8 cellular contexts compared by ENCODE assay signal in genomic region chr17:18087610-18088491, GRCh38. TPM values are rescaled to one million over a fixed set of nuclear protein-coding genes. Genes with fewer than 3 reads are reported as not detected.
A peak's percentile ranks its signal among the peaks of the same experiment; 100 is the strongest.
DNase-seq lines count a peak whose midpoint lies in the region; ATAC-seq and TF ChIP-seq lines count a peak whose summit lies in the region.

Gene DRG2 (plus strand): TSS chr17:18087948. CDS start chr17:18088024, 76 bp downstream.

- no peaks in the 10 kb centered on the region for H4K20me1 ChIP-seq in BLaER1

- H3K27me3 ChIP-seq in BLaER1 (no peaks in the 10 kb centered on the region), dorsolateral prefrontal cortex (peaks cover 0 to 3% (median 0%) of the 10 kb centered on the region in 45 donors), liver (ENCODE audit: control insufficient read depth in 4 of 4, insufficient read depth in 4 of 4, low read length in 3 of 4) (no peaks in the 10 kb centered on the region)

- peaks cover 22% of the 10 kb centered on the region for H3K4me1 ChIP-seq in BLaER1
- H3K4me1 ChIP-seq in liver (ENCODE audit: control insufficient read depth in 4 of 4, insufficient read depth in 4 of 4, low read length in 3 of 4) = peaks cover 5 to 11% (median 9%) of the 10 kb centered on the region in 4 donors

- H3K4me3 ChIP-seq in BLaER1 (peak within 1 kb of the TSS; percentile 86), dorsolateral prefrontal cortex (peak within 1 kb of the TSS; percentile 62 to 98 (median 86)), liver (ENCODE audit: low read depth in 1 of 3, low read length in 3 of 3) (peak within 1 kb of the TSS; percentile 69 to 92 (median 92))

- H3K9me3 ChIP-seq in BLaER1 (no peaks in the 10 kb centered on the region), liver (ENCODE audit: control insufficient read depth in 4 of 4, low read length in 3 of 4) (no peaks in the 10 kb centered on the region)

- peak within 1 kb of the TSS; percentile 94 for H3K4me2 ChIP-seq in BLaER1

- TF ChIP-seq RAD21 in liver (IDR thresholded peaks at IDR 0.05) = peak; percentile 42 to 63

- H3K9ac ChIP-seq in BLaER1 = peak within 1 kb of the TSS; percentile 86
- peak within 1 kb of the TSS; percentile 50 to 63 for H3K9ac ChIP-seq in liver (ENCODE audit: low read depth in 1 of 2, low read length in 2 of 2)

- TF ChIP-seq CTCF in dorsolateral prefrontal cortex (IDR thresholded peaks at IDR 0.05 in 54 of 56, conservative IDR thresholded peaks at IDR 0.05 in 2 of 56; ENCODE audit: low read depth in 1 of 56, partially characterized antibody in 56 of 56) = peak in 55 of 56 donors; percentile 16 to 70 (median 51)
- no peak for TF ChIP-seq CTCF in liver (IDR thresholded peaks at IDR 0.05; ENCODE audit: low read depth, low read length, missing input control)

- ATAC-seq in GM19328 (IDR thresholded peaks at IDR 0.05; ENCODE audit: unreplicated experiment) (peak; percentile 80), HG03469 (IDR thresholded peaks at IDR 0.05; ENCODE audit: unreplicated experiment) (peak; percentile 55)

- under 1% methylated on average over 52 of the region's 52 CpGs for WGBS in liver

- peak; percentile 89 for DNase-seq in NCI-H748 treated with DMSO at 0.1 percent for 48 hours (lab: John Stamatoyannopoulos, UW)
- peak; percentile 93 to 94 for DNase-seq in activated CD4-positive, alpha-beta T cell treated with anti-CD3 and anti-CD28 coated beads, Interleukin-2, amount 50 U/mL, for 48 hours
- peak; percentile 84 to 94 (median 89) for DNase-seq in dorsolateral prefrontal cortex
- peak; percentile 89 for DNase-seq in stimulated activated CD4-positive, alpha-beta T cell treated with anti-CD3 and anti-CD28 coated beads, Interleukin-4, amount 100 ng/mL, for 1 hour

- H3K27ac ChIP-seq in BLaER1 (peak within 1 kb of the TSS; percentile 89), dorsolateral prefrontal cortex (peak within 1 kb of the TSS; percentile 18 to 96 (median 85)), liver (ENCODE audit: low read depth in 1 of 2, low read length in 2 of 2) (peak within 1 kb of the TSS; percentile 59 to 69)

- peaks cover 24% of the 10 kb centered on the region for H3K36me3 ChIP-seq in BLaER1
- peaks cover 0 to 6% (median 3%) of the 10 kb centered on the region in 4 donors for H3K36me3 ChIP-seq in liver (ENCODE audit: control insufficient read depth in 4 of 4, insufficient read depth in 3 of 4, low read depth in 1 of 4, low read length in 3 of 4)

- intact Hi-C loops in dorsolateral prefrontal cortex (cut with DNase I) = loop anchor here (5.0 to 10.0 kb wide), 2 partner anchors 46 to 97 kb away; partner anchors contain the start of gene ALKBH5 (in 1 of the 2)

TF ChIP-seq in liver, 16 proteins besides CTCF, POLR2A, EP300 and RAD21:
- TF ChIP-seq HNF4A (conservative IDR thresholded peaks at IDR 0.05) (peak; percentile 77 to 83), RXRA (IDR thresholded peaks at IDR 0.05) (peak; percentile 55 to 70), MAX (IDR thresholded peaks at IDR 0.05) (peak; percentile 82), REST (IDR thresholded peaks at IDR 0.05) (peak; percentile 70), TAF1 (conservative IDR thresholded peaks at IDR 0.05) (peak; percentile 65), ZBTB33 (IDR thresholded peaks at IDR 0.05) (peak; percentile 59), NR2F2 (IDR thresholded peaks at IDR 0.05) (peak; percentile 72), SP1 (IDR thresholded peaks at IDR 0.05) (peak; percentile 90), FOXA1 (IDR thresholded peaks at IDR 0.05) (no peak), GABPA (IDR thresholded peaks at IDR 0.05 in 1 of 2, conservative IDR thresholded peaks at IDR 0.05 in 1 of 2) (peak; percentile 88 to 95), YY1 (IDR thresholded peaks at IDR 0.05) (peak; percentile 92), FOXA2 (IDR thresholded peaks at IDR 0.05) (peak; percentile 10), ATF3 (IDR thresholded peaks at IDR 0.05) (peak; percentile 58), JUND (IDR thresholded peaks at IDR 0.05) (no peak), HNF4G (IDR thresholded peaks at IDR 0.05) (peak; percentile 22), EGR1 (IDR thresholded peaks at IDR 0.05; ENCODE audit: low read depth in 2 of 2) (peak in 1 of 2 donors; percentile 49)
TF ChIP-seq in liver: peak in this region for 14.

RNA-seq across cellular contexts. Expression of gene DRG2, which starts in this region (rescaled TPM):
- 10 to 100 TPM; 27.0 to 50.8 (median 38.5) TPM for total RNA-seq in dorsolateral prefrontal cortex
- total RNA-seq in liver = 10 to 100 TPM; 10.9 to 24.9 TPM
- 10 to 100 TPM; 17.0 to 20.2 TPM for polyA plus RNA-seq in liver

Comparison
In these comparisons a context has a peak if more than half of its experiments do, and no peak if none do; other contexts are left out.
1. Peak in every context shown above with its lines: DNase-seq, ATAC-seq, H3K4me3 ChIP-seq and H3K27ac ChIP-seq.